1 cellular context compared by ENCODE assay signal in genomic region chr16:85423631-85424030, GRCh38.
TF ChIP-seq lines count a peak whose summit lies in the region.

No MANE protein-coding gene starts in this region.

TF ChIP-seq in IMR-90, 13 proteins besides CTCF, POLR2A, EP300 and RAD21:
- TF ChIP-seq CHD1 (IDR thresholded peaks at IDR 0.05; ENCODE audit: low read depth, low read length): no peak
- no peak for TF ChIP-seq RCOR1 (IDR thresholded peaks at IDR 0.05; ENCODE audit: insufficient replicate concordance, low read length)
- no peak for TF ChIP-seq MAZ (IDR thresholded peaks at IDR 0.05; ENCODE audit: borderline replicate concordance, low read depth, low read length)
TF ChIP-seq in IMR-90: peak in this region for 0.
